In genomic region chr9:77647659-77648457, GRCh38 we compare ENCODE assay signal across 8 cellular contexts. TPM values are rescaled to one million over a fixed set of nuclear protein-coding genes. Genes with fewer than 3 reads are reported as not detected.
DNase-seq lines count a peak whose midpoint lies in the region; ATAC-seq, FAIRE-seq and TF ChIP-seq lines count a peak whose summit lies in the region.

TSS of gene GNA14 (minus strand) at chr9:77648322. CDS start at chr9:77647793, 529 bp downstream.

- no peaks in the 10 kb centered on the region for H3K9me3 ChIP-seq in pancreas

- H3K36me3 ChIP-seq in pancreas = no peaks in the 10 kb centered on the region

- H3K4me3 ChIP-seq in pancreas = peak within 1 kb of the TSS; percentile 43 to 59 (median 50)

- CTCF ChIA-PET in WTC11 (lab: Charles Lee) = interaction anchor here (0.6 to 6.4 kb wide), 22 partner anchors 15 to 388 kb away, joined by 3 to 80 read pairs (median 6); no protein-coding TSS in a partner anchor

- H3K36me3 Mint-ChIP-seq in WTC11 (no peaks in the 10 kb centered on the region), glutamatergic neuron (ENCODE audit: unreplicated experiment) (no peaks in the 10 kb centered on the region)

- intact Hi-C loops in pancreas (cut with DNase I) = no loop called here

- H3K4me1 ChIP-seq in pancreas = peaks cover 0 to 5% (median 0%) of the 10 kb centered on the region in 3 donors

- H3K4me3 Mint-ChIP-seq in WTC11 (peak within 1 kb of the TSS; percentile 83), glutamatergic neuron (ENCODE audit: unreplicated experiment) (peak within 1 kb of the TSS; percentile 79)

- peak; percentile 51 for DNase-seq in ELF-1 (ENCODE audit: low read depth, low spot score)
- peak; percentile 57 for DNase-seq in WTC11 (ENCODE audit: low spot score)
- peak; percentile 57 for DNase-seq in glutamatergic neuron
- DNase-seq in pancreas = peak in 3 of 6 donors; percentile 13 to 73 (median 63)
- DNase-seq in NOMO-1 treated with DMSO at 0.1 percent for 48 hours (lab: John Stamatoyannopoulos, UW; ENCODE audit: unreplicated experiment) = no peak
- DNase-seq in effector CD8-positive, alpha-beta T cell (lab: John Stamatoyannopoulos, UW) = no peak
- no peak for DNase-seq in DMS153 treated with DMSO at 0.1 percent for 48 hours (lab: John Stamatoyannopoulos, UW; ENCODE audit: unreplicated experiment)

- peaks cover 55% of the 10 kb centered on the region for H3K4me1 Mint-ChIP-seq in WTC11
- H3K4me1 Mint-ChIP-seq in glutamatergic neuron (ENCODE audit: low read depth, unreplicated experiment) = peaks cover 2% of the 10 kb centered on the region

- POLR2A ChIA-PET in WTC11 (lab: Charles Lee) = interaction anchor here (0.5 to 1.3 kb wide), 4 partner anchors 45 to 1757 kb away, joined by 3 read pairs; no protein-coding TSS in a partner anchor

- H3K27me3 Mint-ChIP-seq in WTC11 (ENCODE audit: low read depth) (peaks cover 26% of the 10 kb centered on the region), glutamatergic neuron (ENCODE audit: unreplicated experiment) (peaks cover 10% of the 10 kb centered on the region)

- WGBS in pancreas, 2 donors = 15 to 19% methylated on average over 61 to 69 of the region's 69 CpGs

- H3K9me3 Mint-ChIP-seq in WTC11 (no peaks in the 10 kb centered on the region), glutamatergic neuron (ENCODE audit: unreplicated experiment) (peaks cover 5% of the 10 kb centered on the region)

- no peak for TF ChIP-seq CTCF in WTC11 (IDR thresholded peaks at IDR 0.05)
- no peak for TF ChIP-seq CTCF in glutamatergic neuron (IDR thresholded peaks at IDR 0.05; ENCODE audit: partially characterized antibody, unreplicated experiment)
- TF ChIP-seq CTCF in pancreas (IDR thresholded peaks at IDR 0.05) = no peak

- no peaks in the 10 kb centered on the region for H3K27me3 ChIP-seq in pancreas

- FAIRE-seq in pancreas (lab: Jason Lieb, UNC) = no peak

- H3K27ac Mint-ChIP-seq in WTC11 (peak within 1 kb of the TSS; percentile 90), glutamatergic neuron (ENCODE audit: unreplicated experiment) (no peak within 1 kb of the TSS)

- H3K27ac ChIP-seq in pancreas = peak within 1 kb of the TSS; percentile 43 to 63 (median 50)

- ATAC-seq in WTC11 = peak; percentile 30
- peak; percentile 47 to 72 (median 65) for ATAC-seq in pancreas
- no peak for ATAC-seq in GM18870 (IDR thresholded peaks at IDR 0.05; ENCODE audit: unreplicated experiment)

TF ChIP-seq in WTC11, 78 proteins besides CTCF, POLR2A, EP300 and RAD21 (continues in another document):
- TF ChIP-seq MXD4 (CRISPR knock-in tag; IDR thresholded peaks at IDR 0.05; ENCODE audit: borderline replicate concordance) (no peak), ZNF423 (CRISPR knock-in tag; IDR thresholded peaks at IDR 0.05) (no peak), ZBTB43 (CRISPR knock-in tag; IDR thresholded peaks at IDR 0.05) (no peak), ELF4 (CRISPR knock-in tag; IDR thresholded peaks at IDR 0.05; ENCODE audit: low read depth) (0 out of 2 replicates have a peak, but pooled peaks have one; percentile 14), FOXP4 (CRISPR knock-in tag; IDR thresholded peaks at IDR 0.05) (0 out of 2 replicates have a peak, but pooled peaks have one; percentile 35), KAT7 (CRISPR knock-in tag; IDR thresholded peaks at IDR 0.05; ENCODE audit: borderline replicate concordance) (0 out of 2 replicates have a peak, but pooled peaks have one; percentile 27), TEAD1 (CRISPR knock-in tag; IDR thresholded peaks at IDR 0.05) (no peak; the same call in 1 of the 2 replicates), ZNF281 (CRISPR knock-in tag; IDR thresholded peaks at IDR 0.05) (no peak), SMAD4 (CRISPR knock-in tag; IDR thresholded peaks at IDR 0.05) (no peak), CREB1 (CRISPR knock-in tag; IDR thresholded peaks at IDR 0.05) (no peak), ETV6 (CRISPR knock-in tag; IDR thresholded peaks at IDR 0.05) (peak; percentile 80; the same call in 1 of the 2 replicates), TEAD4 (CRISPR knock-in tag; IDR thresholded peaks at IDR 0.05) (no peak), ZNF317 (CRISPR knock-in tag; IDR thresholded peaks at IDR 0.05; ENCODE audit: borderline replicate concordance, low read depth) (no peak), IRF1 (CRISPR knock-in tag; IDR thresholded peaks at IDR 0.05) (0 out of 2 replicates have a peak, but pooled peaks have one; percentile 32), GABPB1 (CRISPR knock-in tag; IDR thresholded peaks at IDR 0.05) (no peak), MAX (CRISPR knock-in tag; IDR thresholded peaks at IDR 0.05) (peak; percentile 14), E2F5 (CRISPR knock-in tag; IDR thresholded peaks at IDR 0.05) (peak; percentile 55; the same call in 1 of the 2 replicates)

RNA-seq across cellular contexts. Expression of gene GNA14, which starts in this region (rescaled TPM):
- total RNA-seq in WTC11 (2021) = 20.4 to 26.7 TPM (median 21.0 TPM) in 3 replicates
- total RNA-seq in glutamatergic neuron (ENCODE audit: unreplicated experiment) = 0.32 TPM
- 1 to 10 TPM in 5 of 6 donors, under 1 TPM in 1; 0.92 to 2.0 (median 1.4) TPM for total RNA-seq in pancreas
- 1 to 10 TPM; 1.3 to 1.8 TPM for polyA plus RNA-seq in pancreas

Comparison
In these comparisons a context has a peak if more than half of its experiments do, and no peak if none do; other contexts are left out.
1. Peak in DNase-seq in glutamatergic neuron; RNA of the gene not detected or under 1 TPM.
2. DNase-seq: peak in ELF-1 (single experiment) and WTC11 (single experiment); none in NOMO-1 treated with DMSO at 0.1 percent for 48 hours (single experiment), effector CD8-positive, alpha-beta T cell (single experiment) and DMS153 treated with DMSO at 0.1 percent for 48 hours (single experiment).